27 cellular contexts compared by ENCODE assay signal in genomic region chr16:46811682-46812081, GRCh38.
"Had no signal": no experiment of that assay in that cellular context is flagged by ENCODE, and none has a peak within 500 bp of the region (broad histone marks: within the 10 kb centered on the region; RNA-seq: fewer than 3 reads in every experiment).

No MANE protein-coding gene starts in this region.

- ATAC-seq: activated CD4-positive, CD25-positive, alpha-beta regulatory T cell treated with anti-CD3 and anti-CD28 coated beads, Interleukin-2, amount 50 U/mL, for 24 hours; activated CD8-positive, alpha-beta T cell treated with anti-CD3 and anti-CD28 coated beads for 36 hours; activated T-cell treated with anti-CD3 and anti-CD28 coated beads, Interleukin-2, amount 50 U/mL, for 4 hours; activated T-helper 17 cell treated with anti-CD3 and anti-CD28 coated beads, Interleukin-2, amount 50 U/mL, for 72 hours; gastroesophageal sphincter had no signal

- DNase-seq: activated CD4-positive, alpha-beta T cell treated with anti-CD3 and anti-CD28 coated beads for 48 hours; activated CD4-positive, alpha-beta T cell treated with anti-CD3 and anti-CD28 coated beads, Interleukin-2, amount 50 U/mL, for 1 hour; activated CD4-positive, alpha-beta T cell treated with anti-CD3 and anti-CD28 coated beads, Interleukin-2, amount 50 U/mL, for 48 hours; activated CD8-positive, alpha-beta memory T cell treated with anti-CD3 and anti-CD28 coated beads for 24 hours; activated CD8-positive, alpha-beta T cell treated with anti-CD3 and anti-CD28 coated beads for 36 hours; activated effector memory CD4-positive, alpha-beta T cell treated with anti-CD3 and anti-CD28 coated beads, Interleukin-2, amount 50 U/mL, for 16 hours; activated naive CD4-positive, alpha-beta T cell treated with anti-CD3 and anti-CD28 coated beads for 36 hours; activated naive CD8-positive, alpha-beta T cell treated with anti-CD3 and anti-CD28 coated beads, Interleukin-2, amount 10 ng/mL, durations not matched to agents 7 days and 5 days; activated T-cell treated with anti-CD3 and anti-CD28 coated beads, Interleukin-2, amount 50 U/mL, for 4 hours; central memory CD4-positive, alpha-beta T cell; cerebellar nuclear complex; colonic mucosa; effector CD8-positive, alpha-beta T cell; esophagus squamous epithelium; foreskin melanocyte; T-helper 2 cell had no signal

- H3K4me3 ChIP-seq: ascending aorta, breast epithelium, cardiac muscle cell, colonic mucosa, esophagus squamous epithelium, gastroesophageal sphincter had no signal

- H3K4me3 Mint-ChIP-seq: activated CD8-positive, alpha-beta T cell treated with anti-CD3 and anti-CD28 coated beads for 36 hours; activated naive CD4-positive, alpha-beta T cell treated with anti-CD3 and anti-CD28 coated beads for 36 hours; activated naive CD4-positive, alpha-beta T cell treated with anti-CD3 and anti-CD28 coated beads, Interleukin-2, amount 50 U/mL, for 24 hours; activated naive CD8-positive, alpha-beta T cell treated with anti-CD3 and anti-CD28 coated beads, Interleukin-2, amount 10 ng/mL, durations not matched to agents 7 days and 5 days; activated T-cell treated with anti-CD3 and anti-CD28 coated beads, Interleukin-2, amount 50 U/mL, for 4 hours; brain had no signal

- H3K36me3 ChIP-seq: ascending aorta, breast epithelium, colonic mucosa, esophagus squamous epithelium, gastroesophageal sphincter had no signal

- H3K9me3 ChIP-seq: breast epithelium, colonic mucosa, esophagus squamous epithelium, gastroesophageal sphincter had no signal

- H3K27ac Mint-ChIP-seq: activated CD8-positive, alpha-beta T cell treated with anti-CD3 and anti-CD28 coated beads for 36 hours; activated naive CD4-positive, alpha-beta T cell treated with anti-CD3 and anti-CD28 coated beads for 36 hours; activated naive CD4-positive, alpha-beta T cell treated with anti-CD3 and anti-CD28 coated beads, Interleukin-2, amount 50 U/mL, for 24 hours; activated naive CD8-positive, alpha-beta T cell treated with anti-CD3 and anti-CD28 coated beads, Interleukin-2, amount 10 ng/mL, durations not matched to agents 7 days and 5 days; brain had no signal

- H3K27me3 ChIP-seq: ascending aorta, breast epithelium, cardiac muscle cell, colonic mucosa, esophagus squamous epithelium, gastroesophageal sphincter had no signal

- FAIRE-seq: endometrium, endothelial cell of umbilical vein had no signal

- H3K27me3 Mint-ChIP-seq: activated CD8-positive, alpha-beta T cell treated with anti-CD3 and anti-CD28 coated beads for 36 hours; activated naive CD4-positive, alpha-beta T cell treated with anti-CD3 and anti-CD28 coated beads, Interleukin-2, amount 50 U/mL, for 24 hours; activated naive CD8-positive, alpha-beta T cell treated with anti-CD3 and anti-CD28 coated beads, Interleukin-2, amount 10 ng/mL, durations not matched to agents 7 days and 5 days; activated T-helper 17 cell treated with anti-CD3 and anti-CD28 coated beads, Interleukin-2, amount 50 U/mL, for 72 hours; brain had no signal

- H3K4me1 ChIP-seq: breast epithelium had no signal

- H3K27ac ChIP-seq: ascending aorta, breast epithelium, cardiac muscle cell, colonic mucosa, epithelial cell of prostate, esophagus squamous epithelium, gastroesophageal sphincter had no signal
